ENCODE assay signal across 1 cellular context in genomic region chr1:15885701-15886612, GRCh38.
A peak's percentile ranks its signal among the peaks of the same experiment; 100 is the strongest.
TF ChIP-seq lines count a peak whose summit lies in the region.

No MANE protein-coding gene starts in this region.

TF ChIP-seq in HEK293, 187 proteins besides CTCF, POLR2A, EP300 and RAD21 (continued from another document and continues in another):
- TF ChIP-seq ZNF645 (tag by site-specific recombination; IDR thresholded peaks at IDR 0.05) (no peak), KLF1 (tag by site-specific recombination; IDR thresholded peaks at IDR 0.05) (0 out of 2 replicates have a peak, but pooled peaks have one; percentile 33), ZIC2 (tag by site-specific recombination; IDR thresholded peaks at IDR 0.05) (no peak), FEZF1 (tag by site-specific recombination; IDR thresholded peaks at IDR 0.05) (no peak), ZNF394 (tag by site-specific recombination; IDR thresholded peaks at IDR 0.05; ENCODE audit: borderline replicate concordance) (no peak; the same call in 1 of the 2 replicates), ZNF529 (tag by site-specific recombination; IDR thresholded peaks at IDR 0.05; ENCODE audit: insufficient replicate concordance) (no peak), ZEB2 (tag by site-specific recombination; IDR thresholded peaks at IDR 0.05) (peak; percentile 81), ZNF19 (tag by site-specific recombination; IDR thresholded peaks at IDR 0.05; ENCODE audit: low read depth) (no peak), ZNF362 (tag by site-specific recombination; IDR thresholded peaks at IDR 0.05) (0 out of 2 replicates have a peak, but pooled peaks have one; percentile 51), GLI2 (tag by site-specific recombination; IDR thresholded peaks at IDR 0.05; ENCODE audit: borderline replicate concordance, low read depth) (no peak), ATF2 (tag by site-specific recombination; IDR thresholded peaks at IDR 0.05; ENCODE audit: low read depth) (no peak), ZNF324 (tag by site-specific recombination; IDR thresholded peaks at IDR 0.05) (peak; percentile 25; the same call in 1 of the 2 replicates), ZNF701 (tag by site-specific recombination; IDR thresholded peaks at IDR 0.05) (no peak), ZNF548 (tag by site-specific recombination; IDR thresholded peaks at IDR 0.05) (no peak), ZNF571 (tag by site-specific recombination; IDR thresholded peaks at IDR 0.05) (no peak), ZNF623 (tag by site-specific recombination; IDR thresholded peaks at IDR 0.05) (0 out of 2 replicates have a peak, but pooled peaks have one; percentile 6), ZNF585B (tag by site-specific recombination; IDR thresholded peaks at IDR 0.05) (no peak), KLF16 (tag by site-specific recombination; IDR thresholded peaks at IDR 0.05) (no peak), RBAK (tag by site-specific recombination; IDR thresholded peaks at IDR 0.05) (no peak), ZNF747 (tag by site-specific recombination; IDR thresholded peaks at IDR 0.05) (no peak), ZNF239 (tag by site-specific recombination; IDR thresholded peaks at IDR 0.05) (no peak), ZNF24 (tag by site-specific recombination; IDR thresholded peaks at IDR 0.05) (no peak), ZNF555 (tag by site-specific recombination; conservative IDR thresholded peaks at IDR 0.05) (no peak), ZNF248 (tag by site-specific recombination; IDR thresholded peaks at IDR 0.05) (no peak), GLIS1 (tag by site-specific recombination; IDR thresholded peaks at IDR 0.05) (peak; percentile 38; the same call in 1 of the 2 replicates), ZBTB44 (tag by site-specific recombination; IDR thresholded peaks at IDR 0.05) (peak; percentile 76), ZNF530 (tag by site-specific recombination; IDR thresholded peaks at IDR 0.05; ENCODE audit: low read depth) (no peak), ZNF791 (tag by site-specific recombination; IDR thresholded peaks at IDR 0.05) (no peak), ZNF707 (tag by site-specific recombination; IDR thresholded peaks at IDR 0.05) (no peak), ZNF350 (tag by site-specific recombination; IDR thresholded peaks at IDR 0.05) (no peak), ZNF280C (tag by site-specific recombination; IDR thresholded peaks at IDR 0.05) (no peak), YY2 (tag by site-specific recombination; IDR thresholded peaks at IDR 0.05) (no peak), PRDM10 (tag by site-specific recombination; IDR thresholded peaks at IDR 0.05) (peak; percentile 80), ZNF514 (tag by site-specific recombination; IDR thresholded peaks at IDR 0.05) (no peak), ZBTB17 (tag by site-specific recombination; IDR thresholded peaks at IDR 0.05) (peak; percentile 83)
- TF ChIP-seq, protein P1, sequence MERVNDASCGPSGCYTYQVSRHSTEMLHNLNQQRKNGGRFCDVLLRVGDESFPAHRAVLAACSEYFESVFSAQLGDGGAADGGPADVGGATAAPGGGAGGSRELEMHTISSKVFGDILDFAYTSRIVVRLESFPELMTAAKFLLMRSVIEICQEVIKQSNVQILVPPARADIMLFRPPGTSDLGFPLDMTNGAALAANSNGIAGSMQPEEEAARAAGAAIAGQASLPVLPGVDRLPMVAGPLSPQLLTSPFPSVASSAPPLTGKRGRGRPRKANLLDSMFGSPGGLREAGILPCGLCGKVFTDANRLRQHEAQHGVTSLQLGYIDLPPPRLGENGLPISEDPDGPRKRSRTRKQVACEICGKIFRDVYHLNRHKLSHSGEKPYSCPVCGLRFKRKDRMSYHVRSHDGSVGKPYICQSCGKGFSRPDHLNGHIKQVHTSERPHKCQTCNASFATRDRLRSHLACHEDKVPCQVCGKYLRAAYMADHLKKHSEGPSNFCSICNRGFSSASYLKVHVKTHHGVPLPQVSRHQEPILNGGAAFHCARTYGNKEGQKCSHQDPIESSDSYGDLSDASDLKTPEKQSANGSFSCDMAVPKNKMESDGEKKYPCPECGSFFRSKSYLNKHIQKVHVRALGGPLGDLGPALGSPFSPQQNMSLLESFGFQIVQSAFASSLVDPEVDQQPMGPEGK (tag by site-specific recombination; IDR thresholded peaks at IDR 0.05), result peak; percentile 61
- TF ChIP-seq, protein P2, sequence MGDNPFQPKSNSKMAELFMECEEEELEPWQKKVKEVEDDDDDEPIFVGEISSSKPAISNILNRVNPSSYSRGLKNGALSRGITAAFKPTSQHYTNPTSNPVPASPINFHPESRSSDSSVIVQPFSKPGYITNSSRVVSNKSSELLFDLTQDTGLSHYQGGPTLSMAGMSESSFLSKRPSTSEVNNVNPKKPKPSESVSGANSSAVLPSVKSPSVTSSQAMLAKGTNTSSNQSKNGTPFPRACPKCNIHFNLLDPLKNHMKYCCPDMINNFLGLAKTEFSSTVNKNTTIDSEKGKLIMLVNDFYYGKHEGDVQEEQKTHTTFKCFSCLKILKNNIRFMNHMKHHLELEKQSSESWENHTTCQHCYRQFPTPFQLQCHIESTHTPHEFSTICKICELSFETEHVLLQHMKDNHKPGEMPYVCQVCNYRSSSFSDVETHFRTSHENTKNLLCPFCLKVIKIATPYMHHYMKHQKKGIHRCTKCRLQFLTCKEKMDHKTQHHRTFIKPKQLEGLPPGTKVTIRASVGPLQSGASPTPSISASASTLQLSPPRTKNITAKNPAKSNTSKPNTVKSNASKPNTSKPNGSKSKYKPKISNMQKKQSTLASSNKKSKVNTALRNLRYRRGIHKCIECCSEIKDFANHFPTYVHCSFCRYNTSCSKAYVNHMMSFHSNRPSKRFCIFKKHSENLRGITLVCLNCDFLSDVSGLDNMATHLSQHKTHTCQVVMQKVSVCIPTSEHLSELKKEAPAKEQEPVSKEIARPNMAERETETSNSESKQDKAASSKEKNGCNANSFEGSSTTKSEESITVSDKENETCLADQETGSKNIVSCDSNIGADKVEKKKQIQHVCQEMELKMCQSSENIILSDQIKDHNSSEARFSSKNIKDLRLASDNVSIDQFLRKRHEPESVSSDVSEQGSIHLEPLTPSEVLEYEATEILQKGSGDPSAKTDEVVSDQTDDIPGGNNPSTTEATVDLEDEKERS (tag by site-specific recombination; IDR thresholded peaks at IDR 0.05), result no peak
- TF ChIP-seq, protein P3, sequence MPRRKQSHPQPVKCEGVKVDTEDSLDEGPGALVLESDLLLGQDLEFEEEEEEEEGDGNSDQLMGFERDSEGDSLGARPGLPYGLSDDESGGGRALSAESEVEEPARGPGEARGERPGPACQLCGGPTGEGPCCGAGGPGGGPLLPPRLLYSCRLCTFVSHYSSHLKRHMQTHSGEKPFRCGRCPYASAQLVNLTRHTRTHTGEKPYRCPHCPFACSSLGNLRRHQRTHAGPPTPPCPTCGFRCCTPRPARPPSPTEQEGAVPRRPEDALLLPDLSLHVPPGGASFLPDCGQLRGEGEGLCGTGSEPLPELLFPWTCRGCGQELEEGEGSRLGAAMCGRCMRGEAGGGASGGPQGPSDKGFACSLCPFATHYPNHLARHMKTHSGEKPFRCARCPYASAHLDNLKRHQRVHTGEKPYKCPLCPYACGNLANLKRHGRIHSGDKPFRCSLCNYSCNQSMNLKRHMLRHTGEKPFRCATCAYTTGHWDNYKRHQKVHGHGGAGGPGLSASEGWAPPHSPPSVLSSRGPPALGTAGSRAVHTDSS (tag by site-specific recombination; IDR thresholded peaks at IDR 0.05), result no peak
- TF ChIP-seq, protein P4, sequence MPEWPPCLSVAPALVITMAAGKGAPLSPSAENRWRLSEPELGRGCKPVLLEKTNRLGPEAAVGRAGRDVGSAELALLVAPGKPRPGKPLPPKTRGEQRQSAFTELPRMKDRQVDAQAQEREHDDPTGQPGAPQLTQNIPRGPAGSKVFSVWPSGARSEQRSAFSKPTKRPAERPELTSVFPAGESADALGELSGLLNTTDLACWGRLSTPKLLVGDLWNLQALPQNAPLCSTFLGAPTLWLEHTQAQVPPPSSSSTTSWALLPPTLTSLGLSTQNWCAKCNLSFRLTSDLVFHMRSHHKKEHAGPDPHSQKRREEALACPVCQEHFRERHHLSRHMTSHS (tag by site-specific recombination; IDR thresholded peaks at IDR 0.05), result no peak
- TF ChIP-seq, protein P5, sequence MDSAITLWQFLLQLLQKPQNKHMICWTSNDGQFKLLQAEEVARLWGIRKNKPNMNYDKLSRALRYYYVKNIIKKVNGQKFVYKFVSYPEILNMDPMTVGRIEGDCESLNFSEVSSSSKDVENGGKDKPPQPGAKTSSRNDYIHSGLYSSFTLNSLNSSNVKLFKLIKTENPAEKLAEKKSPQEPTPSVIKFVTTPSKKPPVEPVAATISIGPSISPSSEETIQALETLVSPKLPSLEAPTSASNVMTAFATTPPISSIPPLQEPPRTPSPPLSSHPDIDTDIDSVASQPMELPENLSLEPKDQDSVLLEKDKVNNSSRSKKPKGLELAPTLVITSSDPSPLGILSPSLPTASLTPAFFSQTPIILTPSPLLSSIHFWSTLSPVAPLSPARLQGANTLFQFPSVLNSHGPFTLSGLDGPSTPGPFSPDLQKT (IDR thresholded peaks at IDR 0.05; ENCODE audit: borderline replicate concordance, low read depth, low read length), result no peak
